Comparison of ENCODE assay signal across 10 cellular contexts in genomic region chr5:120803282-120803681, GRCh38.
DNase-seq lines count a peak whose midpoint lies in the region; ATAC-seq, FAIRE-seq and TF ChIP-seq lines count a peak whose summit lies in the region.
"Had no signal": no experiment of that assay in that cellular context is flagged by ENCODE, and none has a peak within 500 bp of the region (broad histone marks: within the 10 kb centered on the region; RNA-seq: fewer than 3 reads in every experiment).

No MANE protein-coding gene starts in this region.

- H3K9me3 Mint-ChIP-seq in astrocyte (ENCODE audit: unreplicated experiment) = no peaks in the 10 kb centered on the region

- H3K79me2 ChIP-seq in astrocyte (ENCODE audit: insufficient read depth, low read length) = no peaks in the 10 kb centered on the region

- TF ChIP-seq CTCF in astrocyte (IDR thresholded peaks at IDR 0.05; ENCODE audit: insufficient read depth, low read depth, low read length) = no peak
- TF ChIP-seq CTCF in left lung (IDR thresholded peaks at IDR 0.05) = peak in 1 of 2 donors; percentile 16

- ATAC-seq in left lung (peak; percentile 25), HG03521 (IDR thresholded peaks at IDR 0.05; ENCODE audit: unreplicated experiment) (no peak), aorta (ENCODE audit: low FRiP score) (no peak)

- no peak overlapping the region for H3K4me3 Mint-ChIP-seq in astrocyte (ENCODE audit: unreplicated experiment)

- H3K9me3 ChIP-seq in astrocyte (ENCODE audit: insufficient read depth, low read depth, low read length) (no peaks in the 10 kb centered on the region), left lung (no peaks in the 10 kb centered on the region), aorta (ENCODE audit: control insufficient read depth, low read length) (no peaks in the 10 kb centered on the region)
- H3K9me3 ChIP-seq: HAP-1 had no signal

- no peak overlapping the region for H3K9ac ChIP-seq in astrocyte (ENCODE audit: low read length)

- H3K27me3 ChIP-seq in astrocyte (ENCODE audit: insufficient read depth, low read length) (no peaks in the 10 kb centered on the region), left lung (no peaks in the 10 kb centered on the region), aorta (ENCODE audit: control insufficient read depth in 1 of 2, insufficient read depth in 2 of 2, low read length in 1 of 2) (no peaks in the 10 kb centered on the region)

- H4K20me1 ChIP-seq in astrocyte (ENCODE audit: insufficient read depth, low read length) = no peaks in the 10 kb centered on the region

- no peak overlapping the region for H2AFZ ChIP-seq in astrocyte (ENCODE audit: low read depth, low read length)

- peaks cover 9% of the 10 kb centered on the region for H3K4me1 Mint-ChIP-seq in astrocyte (ENCODE audit: low read depth, unreplicated experiment)

- DNase-seq in CD1c-positive myeloid dendritic cell (ENCODE audit: extremely low spot score) (peak; percentile 16), LoVo (ENCODE audit: low spot score) (peak; percentile 28), astrocyte (ENCODE audit: low read depth) (no peak), left lung (no peak), T-helper 9 cell (no peak), aorta (no peak), OCI-M2 (lab: John Stamatoyannopoulos, UW; ENCODE audit: unreplicated experiment) (no peak)
- DNase-seq: nucleus accumbens had no signal

- no peak overlapping the region for H3K4me3 ChIP-seq in astrocyte (ENCODE audit: insufficient read depth, low read depth, low read length)
- H3K4me3 ChIP-seq in left lung = no peak overlapping the region
- no peak overlapping the region for H3K4me3 ChIP-seq in aorta (ENCODE audit: low read length in 2 of 2)
- H3K4me3 ChIP-seq: HAP-1 had no signal

- no peaks in the 10 kb centered on the region for H3K36me3 ChIP-seq in astrocyte (ENCODE audit: insufficient read depth, low read length)
- no peaks in the 10 kb centered on the region for H3K36me3 ChIP-seq in left lung
- H3K36me3 ChIP-seq in aorta (ENCODE audit: control insufficient read depth in 1 of 2, insufficient read depth in 2 of 2, low read length in 1 of 2) = no peaks in the 10 kb centered on the region
- H3K36me3 ChIP-seq: HAP-1 had no signal

- H3K36me3 Mint-ChIP-seq in astrocyte (ENCODE audit: low read depth, unreplicated experiment) = no peaks in the 10 kb centered on the region

- peak overlapping the region; percentile 53 for H3K4me2 ChIP-seq in astrocyte (ENCODE audit: low read length)

- H3K27me3 Mint-ChIP-seq in astrocyte (ENCODE audit: low read depth, unreplicated experiment) = no peaks in the 10 kb centered on the region

- 0 to 2% methylated on average over 1 of the region's 1 CpG for WGBS in aorta, 2 donors

- FAIRE-seq in astrocyte (lab: Jason Lieb, UNC) = peak; percentile 88

- intact Hi-C loops in left lung (cut with DNase I) (no loop called here), aorta (cut with DNase I) (no loop called here)

- H3K27ac ChIP-seq in astrocyte (ENCODE audit: low read depth, low read length) (no peak overlapping the region), left lung (no peak overlapping the region), aorta (ENCODE audit: low read depth in 1 of 2, low read length in 2 of 2) (no peak overlapping the region)

- no peaks in the 10 kb centered on the region for H3K4me1 ChIP-seq in astrocyte (ENCODE audit: insufficient read depth, low read length)
- H3K4me1 ChIP-seq in left lung = no peaks in the 10 kb centered on the region
- H3K4me1 ChIP-seq in aorta (ENCODE audit: control insufficient read depth in 1 of 2, insufficient read depth in 2 of 2, low read length in 2 of 2) = no peaks in the 10 kb centered on the region

- no peak overlapping the region for H3K27ac Mint-ChIP-seq in astrocyte (ENCODE audit: unreplicated experiment)

Comparison
In these comparisons a context has a peak if more than half of its experiments do, and no peak if none do; other contexts are left out.
1. DNase-seq: peak in CD1c-positive myeloid dendritic cell (single experiment) and LoVo (single experiment); none in astrocyte (single experiment), left lung (0 of 2), T-helper 9 cell (single experiment), aorta (0 of 2) and OCI-M2 (single experiment).